ENCODE assay signal across 8 cellular contexts in the genomic region with DNA sequence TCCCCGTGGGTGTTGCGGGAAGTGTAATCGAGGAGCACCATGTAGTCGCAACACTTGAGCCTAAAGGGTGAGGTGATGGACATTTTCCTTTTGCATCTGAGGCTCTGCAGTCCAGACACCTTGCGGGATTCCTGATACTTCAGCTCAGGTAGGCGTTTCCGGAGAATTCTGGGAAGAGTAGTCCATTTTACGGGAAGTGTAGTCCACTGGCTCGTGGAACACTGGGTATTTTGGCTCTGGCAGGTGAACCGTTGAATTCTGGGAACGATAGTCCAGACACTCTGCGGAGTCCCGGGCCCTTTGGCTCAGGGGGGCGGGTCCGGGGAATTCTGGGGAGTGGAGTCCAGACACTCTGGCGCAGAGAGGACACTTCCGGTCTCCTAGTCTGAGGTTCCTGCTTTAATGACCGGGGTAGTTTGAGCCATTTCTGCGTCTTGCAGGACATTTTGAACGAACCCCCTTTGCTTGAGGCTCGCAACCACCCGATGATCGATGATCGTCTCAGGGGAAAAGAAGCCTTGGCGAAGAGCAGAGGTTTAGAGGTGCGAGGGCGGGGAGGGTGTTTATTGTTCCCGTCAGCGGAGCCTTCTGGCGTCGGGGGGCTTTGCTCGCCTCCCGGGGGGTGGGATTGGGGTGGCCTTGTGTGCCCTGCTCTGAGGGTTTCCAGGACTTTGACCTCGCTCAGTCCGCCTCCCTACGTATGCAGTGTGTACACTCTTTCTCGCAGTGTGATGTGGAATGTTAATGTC. TPM values are rescaled to one million over a fixed set of nuclear protein-coding genes. Genes with fewer than 3 reads are reported as not detected.
DNase-seq lines count a peak whose midpoint lies in the region; ATAC-seq and TF ChIP-seq lines count a peak whose summit lies in the region.

A gene (plus strand): TSS at position 383 of the 749 bp plus-strand sequence. CDS start 3,141 bp downstream, outside the sequence.

- peaks cover 8% of the 10 kb centered on the region for H3K9me3 Mint-ChIP-seq in activated CD8-positive, alpha-beta T cell treated with anti-CD3 and anti-CD28 coated beads for 36 hours

- H3K27me3 ChIP-seq in ectodermal cell (ENCODE audit: control insufficient read depth, insufficient read depth, low read length, poor library complexity, severe bottlenecking) (no peaks in the 10 kb centered on the region), left lung (peaks cover 0 to 28% of the 10 kb centered on the region in 2 donors)

- DNase-seq in DMS79 treated with DMSO at 0.1 percent for 48 hours (lab: John Stamatoyannopoulos, UW) (peak; percentile 80), NCI-H526 treated with DMSO at 0.1 percent for 48 hours (lab: John Stamatoyannopoulos, UW) (peak; percentile 98), left lung (peak; percentile 95 to 96)
- peak; percentile 50 for DNase-seq in activated CD8-positive, alpha-beta T cell treated with anti-CD3 and anti-CD28 coated beads for 36 hours
- peak; percentile 25 to 66 for DNase-seq in stimulated activated CD4-positive, alpha-beta T cell treated with anti-CD3 and anti-CD28 coated beads, Interleukin-1b, Interleukin-23, amount 100 ng/mL, for 4 hours (ENCODE audit: low read depth in 2 of 2)

- peak within 1 kb of the TSS; percentile 81 for H3K27ac Mint-ChIP-seq in activated CD8-positive, alpha-beta T cell treated with anti-CD3 and anti-CD28 coated beads for 36 hours

- intact Hi-C loops in activated CD8-positive, alpha-beta T cell treated with anti-CD3 and anti-CD28 coated beads for 36 hours (cut with micrococcal nuclease) = no loop called here
- intact Hi-C loops in left lung (cut with DNase I) = no loop called here

- H3K9me3 ChIP-seq in ectodermal cell (ENCODE audit: control insufficient read depth, low read length) = no peaks in the 10 kb centered on the region
- H3K9me3 ChIP-seq in left lung = peaks cover 0 to 35% of the 10 kb centered on the region in 2 donors

- H3K36me3 ChIP-seq in ectodermal cell (ENCODE audit: control insufficient read depth, insufficient read depth, low read length) (peaks cover 3% of the 10 kb centered on the region), left lung (peaks cover 0 to 17% of the 10 kb centered on the region in 2 donors)

- H3K4me3 ChIP-seq in ectodermal cell (ENCODE audit: insufficient read depth, low read depth, low read length) (peak within 1 kb of the TSS; percentile 72), left lung (peak within 1 kb of the TSS; percentile 65 to 89)

- H3K27me3 Mint-ChIP-seq in activated CD8-positive, alpha-beta T cell treated with anti-CD3 and anti-CD28 coated beads for 36 hours = no peaks in the 10 kb centered on the region

- peaks cover 30% of the 10 kb centered on the region for H3K36me3 Mint-ChIP-seq in activated CD8-positive, alpha-beta T cell treated with anti-CD3 and anti-CD28 coated beads for 36 hours (ENCODE audit: low read depth)

- CTCF ChIA-PET in activated CD8-positive, alpha-beta T cell treated with anti-CD3 and anti-CD28 coated beads for 36 hours (lab: Charles Lee) = no interaction called here

- TF ChIP-seq CTCF in activated CD8-positive, alpha-beta T cell treated with anti-CD3 and anti-CD28 coated beads for 36 hours (IDR thresholded peaks at IDR 0.05) = no peak
- no peak for TF ChIP-seq CTCF in left lung (IDR thresholded peaks at IDR 0.05)

- POLR2A ChIA-PET in activated CD8-positive, alpha-beta T cell treated with anti-CD3 and anti-CD28 coated beads for 36 hours (lab: Charles Lee) = no interaction called here

- H3K4me1 ChIP-seq in ectodermal cell (ENCODE audit: control insufficient read depth, insufficient read depth, low read length) (peaks cover 2% of the 10 kb centered on the region), left lung (peaks cover 7 to 17% of the 10 kb centered on the region in 2 donors)

- peaks cover 20% of the 10 kb centered on the region for H3K4me1 Mint-ChIP-seq in activated CD8-positive, alpha-beta T cell treated with anti-CD3 and anti-CD28 coated beads for 36 hours (ENCODE audit: low read depth)

- H3K27ac ChIP-seq in ectodermal cell (ENCODE audit: insufficient read depth, low read depth, low read length, poor library complexity, severe bottlenecking) (no peak within 1 kb of the TSS), left lung (peak within 1 kb of the TSS; percentile 33 to 70)

- peak within 1 kb of the TSS; percentile 84 for H3K4me3 Mint-ChIP-seq in activated CD8-positive, alpha-beta T cell treated with anti-CD3 and anti-CD28 coated beads for 36 hours

- ATAC-seq in HG02981 (IDR thresholded peaks at IDR 0.05; ENCODE audit: unreplicated experiment) (peak; percentile 65), left lung (peak; percentile 100), GM21737 (IDR thresholded peaks at IDR 0.05; ENCODE audit: unreplicated experiment) (no peak)
- peak; percentile 74 for ATAC-seq in activated CD8-positive, alpha-beta T cell treated with anti-CD3 and anti-CD28 coated beads for 36 hours

- 4% methylated on average over 37 of the region's 37 CpGs for WGBS in ectodermal cell, 2 experiments

RNA-seq across cellular contexts. Expression of the gene that starts here (rescaled TPM):
- 1 to 10 TPM in 1 of 2 experiments, under 1 TPM in 1; 0.67 to 2.2 TPM for total RNA-seq in activated CD8-positive, alpha-beta T cell treated with anti-CD3 and anti-CD28 coated beads for 36 hours
- polyA plus RNA-seq in ectodermal cell (2013, experiment 1 of 4) = 7.3 TPM
- 6.6 TPM for polyA plus RNA-seq in ectodermal cell (2013, experiment 2 of 4)
- 8.1 TPM for polyA plus RNA-seq in ectodermal cell (2013, experiment 3 of 4)
- polyA plus RNA-seq in ectodermal cell (2013, experiment 4 of 4) = 7.1 TPM
- 1 to 10 TPM; 5.0 to 5.1 TPM for total RNA-seq in left lung

Comparison
In these comparisons a context has a peak if more than half of its experiments do, and no peak if none do; other contexts are left out.
1. DNase-seq: peak in every context shown above with its lines; median percentile 98 in NCI-H526 treated with DMSO at 0.1 percent for 48 hours; 96 in left lung; 80 in DMS79 treated with DMSO at 0.1 percent for 48 hours; 50 in activated CD8-positive, alpha-beta T cell treated with anti-CD3 and anti-CD28 coated beads for 36 hours; 46 in stimulated activated CD4-positive, alpha-beta T cell treated with anti-CD3 and anti-CD28 coated beads, Interleukin-1b, Interleukin-23, amount 100 ng/mL, for 4 hours.